ENCODE assay signal across 19 cellular contexts in the genomic region with DNA sequence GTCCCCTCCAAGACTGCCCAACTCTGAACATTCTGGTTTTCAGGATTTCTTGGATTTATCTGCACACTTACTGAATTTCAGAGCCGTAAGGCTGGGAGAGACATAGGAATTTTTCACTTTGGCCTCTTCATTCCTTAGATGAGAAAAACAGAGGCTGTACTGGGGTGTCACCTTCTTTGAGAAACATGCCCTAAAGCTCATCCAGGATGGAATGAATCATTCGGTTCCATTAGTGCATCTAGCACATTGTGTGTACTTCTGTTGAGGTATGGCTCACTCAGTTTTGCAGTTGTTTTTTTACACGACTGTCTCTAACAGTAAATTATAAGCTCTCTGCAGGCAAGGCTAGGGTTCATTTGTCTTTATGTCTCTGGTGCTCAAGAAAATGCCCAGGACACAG.
DNase-seq lines count a peak whose midpoint lies in the region; ATAC-seq and TF ChIP-seq lines count a peak whose summit lies in the region.
"Had no signal": no experiment of that assay in that cellular context is flagged by ENCODE, and none has a peak within 500 bp of the region (broad histone marks: within the 10 kb centered on the region; RNA-seq: fewer than 3 reads in every experiment).

No MANE protein-coding gene starts in this region.

- H3K27me3 Mint-ChIP-seq in activated naive CD8-positive, alpha-beta T cell treated with anti-CD3 and anti-CD28 coated beads, Interleukin-2, amount 10 ng/mL, durations not matched to agents 7 days and 5 days = peaks cover 14% of the 10 kb centered on the region
- peaks cover 5% of the 10 kb centered on the region for H3K27me3 Mint-ChIP-seq in activated naive CD8-positive, alpha-beta T cell treated with anti-CD3 and anti-CD28 coated beads for 36 hours
- H3K27me3 Mint-ChIP-seq in naive thymus-derived CD4-positive, alpha-beta T cell = peaks cover 0 to 31% (median 0%) of the 10 kb centered on the region in 5 donors
- no peaks in the 10 kb centered on the region for H3K27me3 Mint-ChIP-seq in activated T-cell treated with anti-CD3 and anti-CD28 coated beads, Interleukin-2, amount 50 U/mL, for 24 hours

- no peak overlapping the region for H3K27ac Mint-ChIP-seq in activated naive CD8-positive, alpha-beta T cell treated with anti-CD3 and anti-CD28 coated beads, Interleukin-2, amount 10 ng/mL, durations not matched to agents 7 days and 5 days
- H3K27ac Mint-ChIP-seq in activated naive CD8-positive, alpha-beta T cell treated with anti-CD3 and anti-CD28 coated beads for 36 hours = no peak overlapping the region
- peak overlapping the region in 4 of 9 donors; percentile 4 to 53 (median 30) for H3K27ac Mint-ChIP-seq in naive thymus-derived CD4-positive, alpha-beta T cell
- H3K27ac Mint-ChIP-seq in activated T-cell treated with anti-CD3 and anti-CD28 coated beads, Interleukin-2, amount 50 U/mL, for 24 hours = no peak overlapping the region
- H3K27ac Mint-ChIP-seq: CD8-positive, alpha-beta T cell had no signal

- no peak for ATAC-seq in activated naive CD8-positive, alpha-beta T cell treated with anti-CD3 and anti-CD28 coated beads, Interleukin-2, amount 10 ng/mL, durations not matched to agents 7 days and 5 days (ENCODE audit: low read depth)
- ATAC-seq in naive thymus-derived CD4-positive, alpha-beta T cell = no peak
- ATAC-seq in HG02623 (IDR thresholded peaks at IDR 0.05; ENCODE audit: unreplicated experiment) (no peak), GM21576 (IDR thresholded peaks at IDR 0.05; ENCODE audit: unreplicated experiment) (no peak)
- ATAC-seq: HepG2 had no signal

- BruUV-seq in mammary epithelial cell (replicated peaks; lab: Mats Ljungman, UMichigan) = no TSS peak

- H3F3A ChIP-seq in Loucy (ENCODE audit: low read depth) = peaks cover 14% of the 10 kb centered on the region

- 61% methylated on average over 3 of the region's 3 CpGs for WGBS in mammary epithelial cell (ENCODE audit: low coverage, missing lambda C conversion rate)

- dilution Hi-C loops in mammary epithelial cell (cut with HindIII; ENCODE audit: low sequenced_read_pairs) = no loop called here

- no peak overlapping the region for H3K27ac ChIP-seq in mammary epithelial cell (ENCODE audit: insufficient read depth, low read depth, low read length)
- H3K27ac ChIP-seq in naive thymus-derived CD4-positive, alpha-beta T cell (ENCODE audit: low read depth, low read length) = no peak overlapping the region
- H3K27ac ChIP-seq: PC-9 had no signal

- H2AFZ ChIP-seq in Loucy (ENCODE audit: low read length) = no peak overlapping the region
- H2AFZ ChIP-seq in mammary epithelial cell (ENCODE audit: low read depth, low read length) = no peak overlapping the region
- H2AFZ ChIP-seq: PC-9 had no signal

- CTCF ChIA-PET in mammary epithelial cell (lab: Charles Lee; ENCODE audit: low non-redundant PET) = no interaction called here
- CTCF ChIA-PET in naive thymus-derived CD4-positive, alpha-beta T cell (lab: Charles Lee) = interaction anchor here (0.7 kb wide), 1 partner anchor 867 kb away, joined by 3 read pairs; no protein-coding TSS in a partner anchor

- H3K79me2 ChIP-seq in Loucy (ENCODE audit: insufficient read depth, low read length) = no peaks in the 10 kb centered on the region
- no peaks in the 10 kb centered on the region for H3K79me2 ChIP-seq in mammary epithelial cell (ENCODE audit: insufficient read depth, low read length)

- intact Hi-C loops in mammary epithelial cell (cut with micrococcal nuclease) = no loop called here
- intact Hi-C loops in naive thymus-derived CD4-positive, alpha-beta T cell (cut with micrococcal nuclease) = loop anchor here in 1 of 2 donors (5.0 kb wide), 1 partner anchor 36 kb away; no protein-coding TSS in a partner anchor

- H3K4me1 Mint-ChIP-seq in activated naive CD8-positive, alpha-beta T cell treated with anti-CD3 and anti-CD28 coated beads, Interleukin-2, amount 10 ng/mL, durations not matched to agents 7 days and 5 days = peaks cover 27% of the 10 kb centered on the region
- H3K4me1 Mint-ChIP-seq in activated naive CD8-positive, alpha-beta T cell treated with anti-CD3 and anti-CD28 coated beads for 36 hours = peaks cover 20% of the 10 kb centered on the region
- H3K4me1 Mint-ChIP-seq in naive thymus-derived CD4-positive, alpha-beta T cell = peaks cover 17 to 36% (median 32%) of the 10 kb centered on the region in 7 donors
- H3K4me1 Mint-ChIP-seq in activated T-cell treated with anti-CD3 and anti-CD28 coated beads, Interleukin-2, amount 50 U/mL, for 24 hours (ENCODE audit: low read depth) = peaks cover 31% of the 10 kb centered on the region

- peaks cover 82% of the 10 kb centered on the region for H3K4me1 ChIP-seq in Loucy (ENCODE audit: insufficient read depth, low read length, poor library complexity, severe bottlenecking)
- peaks cover 30% of the 10 kb centered on the region for H3K4me1 ChIP-seq in mammary epithelial cell (ENCODE audit: insufficient read depth, low read length)
- H3K4me1 ChIP-seq in naive thymus-derived CD4-positive, alpha-beta T cell (ENCODE audit: control insufficient read depth in 2 of 2, insufficient read depth in 2 of 2, low read length in 2 of 2) = peaks cover 18 to 19% of the 10 kb centered on the region in 2 donors
- H3K4me1 ChIP-seq: BE2C had no signal

- in situ Hi-C loops in mammary epithelial cell (cut with MboI; ENCODE audit: low sequenced_read_pairs in 2 of 2) = no loop called here

- no peaks in the 10 kb centered on the region for H3K27me3 ChIP-seq in Loucy (ENCODE audit: insufficient read depth, low read length, poor library complexity, severe bottlenecking)
- H3K27me3 ChIP-seq in mammary epithelial cell (ENCODE audit: insufficient read depth, low read length) = no peaks in the 10 kb centered on the region
- no peaks in the 10 kb centered on the region for H3K27me3 ChIP-seq in naive thymus-derived CD4-positive, alpha-beta T cell (ENCODE audit: control insufficient read depth in 2 of 2, insufficient read depth in 2 of 2, low read length in 2 of 2)
- H3K27me3 ChIP-seq: BE2C had no signal

- no peak for TF ChIP-seq CTCF in Loucy (conservative IDR thresholded peaks at IDR 0.05; ENCODE audit: low read length)
- TF ChIP-seq CTCF in mammary epithelial cell (conservative IDR thresholded peaks at IDR 0.05 in 1 of 2, IDR thresholded peaks at IDR 0.05 in 1 of 2; ENCODE audit: extremely low read depth in 1 of 2, insufficient read depth in 1 of 2, low read depth in 1 of 2, low read length in 2 of 2) = no peak

- no peaks in the 10 kb centered on the region for H3K9me2 ChIP-seq in Loucy (replicated peaks; ENCODE audit: low read depth, low read length)

- peak overlapping the region; percentile 54 for H3K9ac ChIP-seq in Loucy (ENCODE audit: low read depth, low read length, poor library complexity, severe bottlenecking)
- H3K9ac ChIP-seq in mammary epithelial cell (ENCODE audit: insufficient read depth, low read length) = no peak overlapping the region

- H3K9me3 ChIP-seq in Loucy (ENCODE audit: insufficient read depth, low read depth, low read length) = no peaks in the 10 kb centered on the region
- no peaks in the 10 kb centered on the region for H3K9me3 ChIP-seq in mammary epithelial cell (replicated peaks; ENCODE audit: insufficient read depth, low read length)
- no peaks in the 10 kb centered on the region for H3K9me3 ChIP-seq in naive thymus-derived CD4-positive, alpha-beta T cell (ENCODE audit: control insufficient read depth in 2 of 3, low read length in 3 of 3)
- H3K9me3 ChIP-seq: BE2C, MG63 had no signal

- no peaks in the 10 kb centered on the region for H3K36me3 Mint-ChIP-seq in activated naive CD8-positive, alpha-beta T cell treated with anti-CD3 and anti-CD28 coated beads, Interleukin-2, amount 10 ng/mL, durations not matched to agents 7 days and 5 days
- no peaks in the 10 kb centered on the region for H3K36me3 Mint-ChIP-seq in activated naive CD8-positive, alpha-beta T cell treated with anti-CD3 and anti-CD28 coated beads for 36 hours
- H3K36me3 Mint-ChIP-seq in naive thymus-derived CD4-positive, alpha-beta T cell = peaks cover 0 to 4% (median 0%) of the 10 kb centered on the region in 5 donors
- no peaks in the 10 kb centered on the region for H3K36me3 Mint-ChIP-seq in activated T-cell treated with anti-CD3 and anti-CD28 coated beads, Interleukin-2, amount 50 U/mL, for 24 hours (ENCODE audit: low read depth)
- H3K36me3 Mint-ChIP-seq: CD8-positive, alpha-beta T cell had no signal

- POLR2A ChIA-PET in activated naive CD8-positive, alpha-beta T cell treated with anti-CD3 and anti-CD28 coated beads, Interleukin-2, amount 10 ng/mL, durations not matched to agents 7 days and 5 days (lab: Charles Lee) = interaction anchor here (1.0 kb wide), 1 partner anchor 35 kb away, joined by 4 read pairs; no protein-coding TSS in a partner anchor
- POLR2A ChIA-PET in naive thymus-derived CD4-positive, alpha-beta T cell (lab: Charles Lee) = interaction anchor here (0.8 to 1.0 kb wide), 2 partner anchors 12 to 106 kb away, joined by 3 read pairs; no protein-coding TSS in a partner anchor

- H4K20me1 ChIP-seq in Loucy (ENCODE audit: insufficient read depth, low read length, poor library complexity, severe bottlenecking) (no peaks in the 10 kb centered on the region), mammary epithelial cell (ENCODE audit: insufficient read depth, low read length) (no peaks in the 10 kb centered on the region)

- peaks cover 2% of the 10 kb centered on the region for H3K9me3 Mint-ChIP-seq in activated naive CD8-positive, alpha-beta T cell treated with anti-CD3 and anti-CD28 coated beads, Interleukin-2, amount 10 ng/mL, durations not matched to agents 7 days and 5 days
- H3K9me3 Mint-ChIP-seq in activated naive CD8-positive, alpha-beta T cell treated with anti-CD3 and anti-CD28 coated beads for 36 hours = no peaks in the 10 kb centered on the region
- peaks cover 0 to 2% (median 0%) of the 10 kb centered on the region in 11 donors for H3K9me3 Mint-ChIP-seq in naive thymus-derived CD4-positive, alpha-beta T cell
- H3K9me3 Mint-ChIP-seq in activated T-cell treated with anti-CD3 and anti-CD28 coated beads, Interleukin-2, amount 50 U/mL, for 24 hours = no peaks in the 10 kb centered on the region
- H3K9me3 Mint-ChIP-seq: CD8-positive, alpha-beta T cell had no signal

- H3K36me3 ChIP-seq in Loucy (ENCODE audit: insufficient read depth, low read length) (no peaks in the 10 kb centered on the region), mammary epithelial cell (ENCODE audit: insufficient read depth, low read length) (no peaks in the 10 kb centered on the region)
- H3K36me3 ChIP-seq in naive thymus-derived CD4-positive, alpha-beta T cell (ENCODE audit: control insufficient read depth in 2 of 3, insufficient read depth in 3 of 3, low read length in 3 of 3) = no peaks in the 10 kb centered on the region
- H3K36me3 ChIP-seq: BE2C, MG63 had no signal

- DNase-seq in activated naive CD8-positive, alpha-beta T cell treated with anti-CD3 and anti-CD28 coated beads, Interleukin-2, amount 10 ng/mL, durations not matched to agents 7 days and 5 days = no peak
- DNase-seq in activated naive CD8-positive, alpha-beta T cell treated with anti-CD3 and anti-CD28 coated beads for 36 hours = no peak
- DNase-seq in mammary epithelial cell = peak; percentile 28
- no peak for DNase-seq in naive thymus-derived CD4-positive, alpha-beta T cell
- no peak for DNase-seq in activated T-cell treated with anti-CD3 and anti-CD28 coated beads, Interleukin-2, amount 50 U/mL, for 24 hours
- DNase-seq: BE2C, DMS53, KBM-7, MG63, NCI-H1048, NCI-H1436, NCI-H1930, NCI-H526, PC-9 had no signal

- H3K4me3 ChIP-seq in Loucy (ENCODE audit: low read length, poor library complexity, severe bottlenecking) (peak overlapping the region; percentile 29), mammary epithelial cell (replicated peaks in 1 of 3; ENCODE audit: insufficient read depth in 1 of 3, low read depth in 2 of 3, low read length in 3 of 3) (no peak overlapping the region)
- no peak overlapping the region for H3K4me3 ChIP-seq in naive thymus-derived CD4-positive, alpha-beta T cell (ENCODE audit: low read length)
- H3K4me3 ChIP-seq: MG63, PC-9 had no signal

- H3K4me3 Mint-ChIP-seq in activated naive CD8-positive, alpha-beta T cell treated with anti-CD3 and anti-CD28 coated beads, Interleukin-2, amount 10 ng/mL, durations not matched to agents 7 days and 5 days = peak overlapping the region; percentile 47
- no peak overlapping the region for H3K4me3 Mint-ChIP-seq in activated naive CD8-positive, alpha-beta T cell treated with anti-CD3 and anti-CD28 coated beads for 36 hours
- H3K4me3 Mint-ChIP-seq in naive thymus-derived CD4-positive, alpha-beta T cell = peak overlapping the region in 6 of 10 donors; percentile 6 to 65 (median 42)
- no peak overlapping the region for H3K4me3 Mint-ChIP-seq in activated T-cell treated with anti-CD3 and anti-CD28 coated beads, Interleukin-2, amount 50 U/mL, for 24 hours
- H3K4me3 Mint-ChIP-seq: CD8-positive, alpha-beta T cell had no signal

- peak overlapping the region; percentile 72 for H3K4me2 ChIP-seq in Loucy (ENCODE audit: low read depth, low read length, poor library complexity, severe bottlenecking)
- H3K4me2 ChIP-seq in mammary epithelial cell (ENCODE audit: insufficient read depth, low read depth, low read length) = no peak overlapping the region
- H3K4me2 ChIP-seq: PC-9 had no signal

Comparison
In these comparisons a context has a peak if more than half of its experiments do, and no peak if none do; other contexts are left out.
1. H3K4me3 Mint-ChIP-seq: peak in activated naive CD8-positive, alpha-beta T cell treated with anti-CD3 and anti-CD28 coated beads, Interleukin-2, amount 10 ng/mL, durations not matched to agents 7 days and 5 days (single experiment) and naive thymus-derived CD4-positive, alpha-beta T cell (6 of 10); none in activated naive CD8-positive, alpha-beta T cell treated with anti-CD3 and anti-CD28 coated beads for 36 hours (single experiment) and activated T-cell treated with anti-CD3 and anti-CD28 coated beads, Interleukin-2, amount 50 U/mL, for 24 hours (single experiment).